1 cellular context compared by ENCODE assay signal in genomic region chr17:9644910-9645751, GRCh38.
TF ChIP-seq lines count a peak whose summit lies in the region.

Gene USP43 (plus strand): TSS chr17:9645517. CDS start chr17:9645633, 116 bp downstream.

TF ChIP-seq in HepG2, 621 proteins besides CTCF, POLR2A, EP300 and RAD21 (continued from another document and continues in another):
- TF ChIP-seq E2F2 (CRISPR knock-in tag; IDR thresholded peaks at IDR 0.05; ENCODE audit: borderline replicate concordance), result no peak
- TF ChIP-seq ZNF574 (CRISPR knock-in tag; IDR thresholded peaks at IDR 0.05), result 0 out of 2 replicates have a peak, but pooled peaks have one; percentile 13
- no peak for TF ChIP-seq ZBTB37 (CRISPR knock-in tag; IDR thresholded peaks at IDR 0.05)
- no peak for TF ChIP-seq ZNF75D (CRISPR knock-in tag; IDR thresholded peaks at IDR 0.05; ENCODE audit: borderline replicate concordance)
- peak; percentile 79; the same call in 1 of the 2 replicates for TF ChIP-seq TRAFD1 (CRISPR knock-in tag; IDR thresholded peaks at IDR 0.05; ENCODE audit: borderline replicate concordance)
- TF ChIP-seq IRF1 (CRISPR knock-in tag; IDR thresholded peaks at IDR 0.05; ENCODE audit: low read depth), result no peak
- TF ChIP-seq ZMYM2 (CRISPR knock-in tag; IDR thresholded peaks at IDR 0.05), result no peak
- TF ChIP-seq RORA (CRISPR knock-in tag; IDR thresholded peaks at IDR 0.05), result no peak
- TF ChIP-seq GATAD2A (CRISPR knock-in tag; IDR thresholded peaks at IDR 0.05), result 0 out of 2 replicates have a peak, but pooled peaks have one; percentile 5
- no peak for TF ChIP-seq CBX1 (IDR thresholded peaks at IDR 0.05; ENCODE audit: low read depth)
- 0 out of 2 replicates have a peak, but pooled peaks have one; percentile 28 for TF ChIP-seq SETDB1 (CRISPR knock-in tag; IDR thresholded peaks at IDR 0.05; ENCODE audit: borderline replicate concordance)
- peak; percentile 43; the same call in 1 of the 2 replicates for TF ChIP-seq PHF20 (CRISPR knock-in tag; IDR thresholded peaks at IDR 0.05)
- peak; percentile 55; the same call in 1 of the 2 replicates for TF ChIP-seq ZBTB4 (CRISPR knock-in tag; IDR thresholded peaks at IDR 0.05; ENCODE audit: borderline replicate concordance)
- TF ChIP-seq ZNF773 (CRISPR knock-in tag; IDR thresholded peaks at IDR 0.05; ENCODE audit: borderline replicate concordance), result no peak; the same call in 1 of the 2 replicates
- no peak; the same call in 1 of the 2 replicates for TF ChIP-seq MXD3 (CRISPR knock-in tag; IDR thresholded peaks at IDR 0.05)
- no peak for TF ChIP-seq ZNF709 (CRISPR knock-in tag; IDR thresholded peaks at IDR 0.05)
- TF ChIP-seq BATF2 (CRISPR knock-in tag; IDR thresholded peaks at IDR 0.05), result 0 out of 2 replicates have a peak, but pooled peaks have one; percentile 26
- no peak for TF ChIP-seq SSRP1 (CRISPR knock-in tag; IDR thresholded peaks at IDR 0.05)
- TF ChIP-seq ZBTB7A (CRISPR knock-in tag; IDR thresholded peaks at IDR 0.05), result no peak
- no peak for TF ChIP-seq KLF6 (CRISPR knock-in tag; IDR thresholded peaks at IDR 0.05)
- no peak for TF ChIP-seq ZBTB40 (IDR thresholded peaks at IDR 0.05)
- peak; percentile 47; the same call in 1 of the 2 replicates for TF ChIP-seq ZBTB40 (CRISPR knock-in tag; IDR thresholded peaks at IDR 0.05)
- TF ChIP-seq TERF1 (CRISPR knock-in tag; IDR thresholded peaks at IDR 0.05), result no peak
- no peak for TF ChIP-seq ZBTB44 (CRISPR knock-in tag; IDR thresholded peaks at IDR 0.05)
